9 cellular contexts compared by ENCODE assay signal in the genomic region with DNA sequence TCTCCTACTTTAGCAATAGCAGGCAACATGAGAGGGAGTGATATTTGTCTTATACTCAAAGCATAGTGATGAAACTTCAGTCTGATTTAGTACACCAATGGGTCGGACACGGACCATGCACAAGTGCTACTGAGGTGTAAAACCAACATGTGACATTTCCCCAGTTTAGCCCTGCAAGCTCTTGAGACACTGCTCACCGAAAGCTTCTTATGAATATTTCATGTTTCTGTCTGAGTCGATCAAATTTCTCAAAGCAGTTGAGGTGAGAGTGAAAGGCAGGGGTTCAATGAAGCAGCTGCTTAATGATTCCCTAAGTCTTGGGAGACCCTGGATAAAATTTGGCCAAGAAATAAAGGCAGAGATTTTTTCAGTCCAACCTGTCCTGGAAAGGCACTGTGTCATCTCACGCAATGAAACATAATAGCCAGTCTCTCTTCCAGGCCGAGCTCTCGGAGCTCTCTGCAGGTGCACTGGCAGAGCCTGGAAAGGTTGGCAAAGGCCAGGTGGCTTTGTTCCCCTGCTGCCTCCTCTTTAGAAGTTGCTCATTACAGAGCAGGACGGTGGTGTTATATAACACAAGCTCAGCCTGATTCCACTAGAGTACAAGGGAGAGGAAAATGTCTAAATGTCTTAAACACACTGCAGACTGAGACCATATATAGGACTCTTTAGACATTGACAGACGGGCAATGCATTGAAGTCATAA. TPM values are rescaled to one million over a fixed set of nuclear protein-coding genes. Genes with fewer than 3 reads are reported as not detected.
DNase-seq lines count a peak whose midpoint lies in the region; ATAC-seq and TF ChIP-seq lines count a peak whose summit lies in the region.
"Had no signal": no experiment of that assay in that cellular context is flagged by ENCODE, and none has a peak within 500 bp of the region (broad histone marks: within the 10 kb centered on the region; RNA-seq: fewer than 3 reads in every experiment).

No MANE protein-coding gene starts in this region.

- no peaks in the 10 kb centered on the region for H3K36me3 ChIP-seq in CD8-positive, alpha-beta T cell (ENCODE audit: insufficient read depth, low read length)
- no peaks in the 10 kb centered on the region for H3K36me3 ChIP-seq in Caco-2 (ENCODE audit: control insufficient read depth, insufficient read depth, low read length)

- DNase-seq in cerebellar cortex (ENCODE audit: low spot score) (peak; percentile 98), Caco-2 (no peak), sciatic nerve (ENCODE audit: low spot score) (no peak), GDM1 (lab: John Stamatoyannopoulos, UW) (no peak)
- DNase-seq in CD8-positive, alpha-beta T cell = no peak
- DNase-seq: NCI-H1048 had no signal

- CTCF ChIA-PET in CD8-positive, alpha-beta T cell (lab: Charles Lee) = interaction anchor here (0.8 to 1.6 kb wide), 6 partner anchors 17 to 121 kb away, joined by 3 to 8 read pairs (median 4); no protein-coding TSS in a partner anchor
- CTCF ChIA-PET in Caco-2 (lab: Charles Lee) = interaction anchor here (0.8 to 2.1 kb wide), 4 partner anchors 20 to 80 kb away, joined by 3 to 6 read pairs (median 4); no protein-coding TSS in a partner anchor

- TF ChIP-seq CTCF in CD8-positive, alpha-beta T cell (IDR thresholded peaks at IDR 0.05) = no peak
- no peak for TF ChIP-seq CTCF in Caco-2 (IDR thresholded peaks at IDR 0.05; ENCODE audit: insufficient read depth in 1 of 2, low read depth in 1 of 2, low read length in 1 of 2, severe bottlenecking in 1 of 2, unreplicated experiment in 1 of 2)

- H3K36me3 Mint-ChIP-seq in CD8-positive, alpha-beta T cell = no peaks in the 10 kb centered on the region
- H3K36me3 Mint-ChIP-seq in Caco-2 (ENCODE audit: insufficient read depth, unreplicated experiment) = peaks cover 5% of the 10 kb centered on the region

- no peaks in the 10 kb centered on the region for H3K9me3 ChIP-seq in CD8-positive, alpha-beta T cell (ENCODE audit: low read length)
- no peaks in the 10 kb centered on the region for H3K9me3 ChIP-seq in Caco-2

- no peak for TF ChIP-seq POLR2A in GM18505 (IDR thresholded peaks at IDR 0.05; ENCODE audit: borderline replicate concordance, extremely low read depth, insufficient read depth, insufficient read length)

- no peak overlapping the region for H3K4me3 Mint-ChIP-seq in CD8-positive, alpha-beta T cell
- no peak overlapping the region for H3K4me3 Mint-ChIP-seq in Caco-2 (ENCODE audit: unreplicated experiment)

- H3K9me3 Mint-ChIP-seq in CD8-positive, alpha-beta T cell = no peaks in the 10 kb centered on the region
- H3K9me3 Mint-ChIP-seq in Caco-2 (ENCODE audit: unreplicated experiment) = no peaks in the 10 kb centered on the region

- no peaks in the 10 kb centered on the region for H3K4me1 ChIP-seq in CD8-positive, alpha-beta T cell (ENCODE audit: insufficient read depth, low read length)
- H3K4me1 ChIP-seq in Caco-2 = peaks cover 6% of the 10 kb centered on the region; the same call in 1 of the 2 replicates

- H3K27ac Mint-ChIP-seq in CD8-positive, alpha-beta T cell = no peak overlapping the region
- H3K27ac Mint-ChIP-seq in Caco-2 (ENCODE audit: unreplicated experiment) = no peak overlapping the region

- intact Hi-C loops in CD8-positive, alpha-beta T cell (cut with DNase I, micrococcal nuclease) = loop anchor here in 1 of 2 experiments (5.0 kb wide), 1 partner anchor 75 kb away; no protein-coding TSS in a partner anchor
- intact Hi-C loops in Caco-2 (cut with micrococcal nuclease; ENCODE audit: unreplicated experiment) (no loop called here), sciatic nerve (cut with DNase I) (no loop called here)

- H3K4me3 ChIP-seq in CD8-positive, alpha-beta T cell (ENCODE audit: low read depth, low read length) = no peak overlapping the region
- no peak overlapping the region for H3K4me3 ChIP-seq in Caco-2 (ENCODE audit: low read depth, low read length)

- no TSS peak for BruUV-seq in Caco-2 (replicated peaks; lab: Mats Ljungman, UMichigan)

- peaks cover 20% of the 10 kb centered on the region for H3K4me1 Mint-ChIP-seq in CD8-positive, alpha-beta T cell (ENCODE audit: low read depth)
- H3K4me1 Mint-ChIP-seq in Caco-2 (ENCODE audit: low read depth, unreplicated experiment) = peaks cover 19% of the 10 kb centered on the region

- H3K27me3 ChIP-seq in CD8-positive, alpha-beta T cell (ENCODE audit: insufficient read depth, low read length) = no peaks in the 10 kb centered on the region
- no peaks in the 10 kb centered on the region for H3K27me3 ChIP-seq in Caco-2 (replicated peaks; ENCODE audit: control insufficient read depth, insufficient read depth, low read length)

- peak; percentile 92 for ATAC-seq in GM18505 (IDR thresholded peaks at IDR 0.05; ENCODE audit: unreplicated experiment)
- ATAC-seq in GM21528 (IDR thresholded peaks at IDR 0.05; ENCODE audit: low FRiP score, unreplicated experiment) = peak; percentile 96
- peak; percentile 97 for ATAC-seq in HG03442 (IDR thresholded peaks at IDR 0.05; ENCODE audit: unreplicated experiment)
- ATAC-seq in CD8-positive, alpha-beta T cell = no peak
- ATAC-seq in sciatic nerve = no peak

- POLR2A ChIA-PET in CD8-positive, alpha-beta T cell (lab: Charles Lee) = interaction anchor here (1.0 to 1.9 kb wide), 2 partner anchors 9 to 73 kb away, joined by 3 to 10 read pairs; no protein-coding TSS in a partner anchor
- POLR2A ChIA-PET in Caco-2 (lab: Charles Lee) = no interaction called here

- no peak overlapping the region for H3K27ac ChIP-seq in CD8-positive, alpha-beta T cell (ENCODE audit: low read depth, low read length)

- H3K27me3 Mint-ChIP-seq in CD8-positive, alpha-beta T cell (ENCODE audit: low read depth) = no peaks in the 10 kb centered on the region
- H3K27me3 Mint-ChIP-seq in Caco-2 (ENCODE audit: insufficient read depth, unreplicated experiment) = no peaks in the 10 kb centered on the region

RNA-seq across cellular contexts. Expression of a gene that starts 33.9 kb away (rescaled TPM):
- 10 to 100 TPM; 50.4 to 54.7 TPM for total RNA-seq in CD8-positive, alpha-beta T cell
- total RNA-seq in Caco-2 (2022) = 76.6 and 92.4 TPM in 2 replicates
- total RNA-seq in sciatic nerve = 60.6 TPM

RNA-seq across cellular contexts. Expression of a gene that starts 50.5 kb away (rescaled TPM):
- total RNA-seq in CD8-positive, alpha-beta T cell = 100 to 1,000 TPM; 135 to 148 TPM
- 236 and 264 TPM in 2 replicates for total RNA-seq in Caco-2 (2022)
- total RNA-seq in sciatic nerve = 321 TPM

Comparison
In these comparisons a context has a peak if more than half of its experiments do, and no peak if none do; other contexts are left out.
1. ATAC-seq: peak in GM18505 (single experiment), GM21528 (single experiment) and HG03442 (single experiment); none in CD8-positive, alpha-beta T cell (single experiment) and sciatic nerve (single experiment).